In genomic region chr12:131278451-131279115, GRCh38 we compare ENCODE assay signal across 7 cellular contexts.
DNase-seq lines count a peak whose midpoint lies in the region; ATAC-seq, FAIRE-seq and TF ChIP-seq lines count a peak whose summit lies in the region.
"Not testable (repeated sequence)": the region's sequence is repeated elsewhere in the genome, so short reads cannot be mapped to it uniquely, and the experiment has no call there.

No MANE protein-coding gene starts in this region.

- POLR2A ChIA-PET in H1 (lab: Charles Lee; ENCODE audit: partially characterized antibody): interaction anchor here (0.5 kb wide), 1 partner anchor 393 kb away, joined by 5 read pairs; no protein-coding TSS in a partner anchor

- H3K4me1 ChIP-seq in H1 (replicated peaks in 1 of 4; ENCODE audit: control insufficient read depth in 3 of 4, insufficient read depth in 4 of 4, low read length in 3 of 4); mesendoderm (ENCODE audit: control insufficient read depth, low read depth, low read length); tibial artery: not testable (repeated sequence)

- not testable (repeated sequence) for H3K14ac ChIP-seq in H1 (ENCODE audit: insufficient read length)

- not testable (repeated sequence) for H4K5ac ChIP-seq in H1 (ENCODE audit: insufficient read length, low read depth, low read length); mesendoderm (ENCODE audit: low read length)

- not testable (repeated sequence) for TF ChIP-seq RAD21 in H1 (IDR thresholded peaks at IDR 0.05 in 1 of 2, conservative IDR thresholded peaks at IDR 0.05 in 1 of 2; ENCODE audit: low read depth in 2 of 2, low read length in 2 of 2)

- not testable (repeated sequence) for ATAC-seq in left ventricle myocardium superior

- H2AK5ac ChIP-seq in H1 (ENCODE audit: low read depth, low read length); mesendoderm (ENCODE audit: low read length): not testable (repeated sequence)

- H2AFZ ChIP-seq in H1 (ENCODE audit: low read length): not testable (repeated sequence)

- H3K9me3 ChIP-seq in H1 (ENCODE audit: insufficient read depth in 2 of 2, low read depth in 1 of 2, low read length in 1 of 2); tibial artery: not testable (repeated sequence)

- not testable (repeated sequence) for TF ChIP-seq CTCF in CD14-positive monocyte (IDR thresholded peaks at IDR 0.05); H1 (IDR thresholded peaks at IDR 0.05; ENCODE audit: control extremely low read depth in 1 of 3, insufficient read depth in 1 of 3, low read depth in 1 of 3, low read length in 3 of 3); tibial artery (IDR thresholded peaks at IDR 0.05)

- not testable (repeated sequence) for H3K36me3 Mint-ChIP-seq in CD14-positive monocyte

- not testable (repeated sequence) for H3K23me2 ChIP-seq in H1 (ENCODE audit: low read depth, low read length)

- not testable (repeated sequence) for TF ChIP-seq POLR2A in H1 (IDR thresholded peaks at IDR 0.05; ENCODE audit: control extremely low read depth in 1 of 2, low read depth in 2 of 2, low read length in 2 of 2)

- not testable (repeated sequence) for H3K23ac ChIP-seq in H1 (ENCODE audit: insufficient read length); mesendoderm (ENCODE audit: low read length)

- H3K4me3 ChIP-seq in H1 (ENCODE audit: extremely low read depth in 1 of 4, insufficient read depth in 2 of 4, low read depth in 3 of 4, low read length in 4 of 4); mesendoderm (ENCODE audit: low read length); tibial artery: not testable (repeated sequence)

- H3K4ac ChIP-seq in H1 (replicated peaks; ENCODE audit: insufficient read length, low read depth, low read length); mesendoderm (ENCODE audit: low read depth, low read length): not testable (repeated sequence)

- not testable (repeated sequence) for H3K27me3 Mint-ChIP-seq in CD14-positive monocyte (ENCODE audit: low read depth in 3 of 3)

- H4K20me1 ChIP-seq in H1 (replicated peaks in 1 of 2; ENCODE audit: control insufficient read depth in 1 of 2, insufficient read depth in 2 of 2, low read length in 2 of 2): not testable (repeated sequence)

- peak overlapping the region; percentile 68; the same call in 1 of the 2 replicates for H2BK12ac ChIP-seq in H1 (ENCODE audit: low read depth, low read length)

- not testable (repeated sequence) for H3K4me3 Mint-ChIP-seq in CD14-positive monocyte

- TF ChIP-seq EP300 in H1 (IDR thresholded peaks at IDR 0.05; ENCODE audit: borderline replicate concordance in 1 of 2, low read depth in 2 of 2, low read length in 2 of 2): not testable (repeated sequence)

- not testable (repeated sequence) for FAIRE-seq in H1 (lab: Jason Lieb, UNC)

- CTCF ChIA-PET in H1 (lab: Charles Lee; ENCODE audit: partially characterized antibody): interaction anchor here (0.9 to 1.1 kb wide), 4 partner anchors 9 to 119 kb away, joined by 3 to 4 read pairs (median 4); no protein-coding TSS in a partner anchor

- H3K9ac ChIP-seq in H1 (replicated peaks in 1 of 4; ENCODE audit: extremely low read depth in 1 of 4, low read depth in 3 of 4, low read length in 3 of 4); mesendoderm (ENCODE audit: low read length): not testable (repeated sequence)

- not testable (repeated sequence) for H3K27ac ChIP-seq in H1 (ENCODE audit: low read depth, low read length); mesendoderm (ENCODE audit: low read depth, low read length); tibial artery

- not testable (repeated sequence) for H2BK20ac ChIP-seq in H1 (ENCODE audit: low read length)

- H2BK120ac ChIP-seq in H1 (replicated peaks; ENCODE audit: low read depth, low read length); mesendoderm (ENCODE audit: low read depth, low read length): not testable (repeated sequence)

- H2BK5ac ChIP-seq in H1 (ENCODE audit: low read depth, low read length): not testable (repeated sequence)
- H2BK5ac ChIP-seq in mesendoderm (ENCODE audit: low read length): peak overlapping the region; percentile 11

- intact Hi-C loops in CD14-positive monocyte (cut with micrococcal nuclease); left ventricle myocardium superior (cut with micrococcal nuclease); posterior vena cava (cut with DNase I); tibial artery (cut with DNase I; ENCODE audit: low total_unique reads): not testable (repeated sequence)

- not testable (repeated sequence) for H3K56ac ChIP-seq in H1 (replicated peaks; ENCODE audit: insufficient read length, low read depth, low read length)
- peak overlapping the region; percentile 47 for H3K56ac ChIP-seq in mesendoderm (ENCODE audit: low read length)

- H3K79me1 ChIP-seq in H1 (ENCODE audit: low read depth, low read length); mesendoderm (ENCODE audit: low read length): not testable (repeated sequence)

- not testable (repeated sequence) for H3K27ac Mint-ChIP-seq in CD14-positive monocyte

- not testable (repeated sequence) for H3K79me2 ChIP-seq in H1 (ENCODE audit: control insufficient read depth in 1 of 2, insufficient read depth in 2 of 2, low read length in 2 of 2); mesendoderm (ENCODE audit: control insufficient read depth, insufficient read depth, low read length)

- H3K4me1 Mint-ChIP-seq in CD14-positive monocyte: not testable (repeated sequence)

- DNase-seq in CD14-positive monocyte (ENCODE audit: low spot score): peak; percentile 26
- peak; percentile 50 for DNase-seq in activated effector memory CD4-positive, alpha-beta T cell treated with anti-CD3 and anti-CD28 coated beads, Interleukin-2, amount 50 U/mL, for 16 hours
- not testable (repeated sequence) for DNase-seq in H1 (ENCODE audit: low read depth in 1 of 2, low spot score in 2 of 2); mesendoderm
- peak; percentile 18 for DNase-seq in left ventricle myocardium superior
- peak; percentile 58 for DNase-seq in posterior vena cava (ENCODE audit: low spot score)
- DNase-seq in tibial artery: peak; percentile 17 to 58

- not testable (repeated sequence) for H4K91ac ChIP-seq in H1 (replicated peaks; ENCODE audit: insufficient read length, low read length)

- not testable (repeated sequence) for H3K4me2 ChIP-seq in H1 (ENCODE audit: insufficient read depth in 1 of 2, low read depth in 2 of 2, low read length in 2 of 2); mesendoderm (ENCODE audit: low read length)

- H3K27me3 ChIP-seq in H1 (replicated peaks in 1 of 4; ENCODE audit: control insufficient read depth in 3 of 4, extremely low read depth in 1 of 4, insufficient read depth in 3 of 4, low read length in 3 of 4); mesendoderm (ENCODE audit: insufficient read depth, low read length, poor library complexity): not testable (repeated sequence)
- peaks cover 0 to 18% of the 10 kb centered on the region in 2 donors for H3K27me3 ChIP-seq in tibial artery

- not testable (repeated sequence) for H3K36me3 ChIP-seq in H1 (ENCODE audit: control insufficient read depth in 2 of 4, insufficient read depth in 4 of 4, low read length in 3 of 4); mesendoderm (ENCODE audit: control insufficient read depth, insufficient read depth, low read length); tibial artery

- H2BK15ac ChIP-seq in H1 (ENCODE audit: low read length): 0 out of 2 replicates have a peak overlapping the region, but pooled peaks have one; percentile 72
- H2BK15ac ChIP-seq in mesendoderm (replicated peaks; ENCODE audit: low read depth): not testable (repeated sequence)

- not testable (repeated sequence) for H4K8ac ChIP-seq in H1 (ENCODE audit: extremely low read depth, insufficient read depth, low read length); mesendoderm (ENCODE audit: low read depth, low read length)

- WGBS in H1 (ENCODE audit: extremely low coverage in 1 of 2, insufficient coverage in 1 of 2, insufficient read length in 1 of 2, insufficient replicate concordance in 2 of 2, low coverage in 1 of 2, low lambda C conversion rate in 2 of 2, missing lambda C conversion rate in 1 of 2), 2 experiments: 84% methylated on average over 17 of the region's 22 CpGs; no CpG with 5 or more reads in 1 of the 2 experiments
- no CpG with 5 or more reads among the region's 22 CpGs for WGBS in mesendoderm (ENCODE audit: extremely low coverage, insufficient coverage, low lambda C conversion rate)

- not testable (repeated sequence) for H3K9me3 Mint-ChIP-seq in CD14-positive monocyte

- not testable (repeated sequence) for H3K18ac ChIP-seq in H1 (ENCODE audit: extremely low read depth, low read length); mesendoderm (ENCODE audit: low read length)
